In the genomic region with DNA sequence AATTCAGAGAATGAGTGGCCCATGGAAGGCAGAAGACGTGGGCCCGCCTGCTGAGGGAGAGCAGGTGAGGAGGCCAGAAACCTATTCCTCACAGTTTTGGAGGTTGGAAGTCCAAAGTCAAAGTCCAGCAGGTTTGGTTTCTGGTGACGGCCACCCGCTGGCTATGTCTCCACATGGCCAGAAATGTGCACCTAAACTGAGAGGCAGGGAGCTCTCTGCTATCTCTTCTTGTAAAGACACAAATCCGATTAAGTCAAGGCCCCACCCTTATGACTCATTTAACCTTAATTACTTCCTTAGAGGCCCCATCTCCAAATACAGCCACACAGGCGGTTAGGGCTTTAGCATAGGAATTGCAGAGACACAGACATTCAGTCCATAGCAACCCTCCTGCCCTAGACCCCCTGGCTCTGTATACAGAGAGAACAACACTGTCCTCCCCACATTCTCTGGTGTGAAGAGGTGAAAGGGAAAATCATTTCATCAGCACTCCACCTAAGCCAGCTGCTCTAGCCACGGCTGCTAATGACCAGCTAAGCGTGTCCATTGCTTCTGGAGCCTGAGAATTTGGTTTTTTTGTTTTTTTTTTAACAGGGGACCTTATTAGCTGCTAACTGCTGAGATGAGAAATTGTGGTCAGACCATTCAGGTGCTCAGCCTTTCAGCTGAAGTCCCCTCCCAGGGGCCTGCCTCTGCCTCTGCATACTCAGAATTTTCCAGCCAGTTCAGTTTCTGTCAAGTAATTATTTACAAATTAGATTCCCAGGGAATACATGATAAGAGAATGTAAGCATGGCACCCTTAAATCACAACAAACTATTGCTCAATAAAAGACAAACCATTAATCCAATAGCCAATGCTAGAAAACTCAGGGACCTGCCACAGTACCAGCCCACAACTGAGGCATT, we compare ENCODE assay signal across 8 cellular contexts.
A peak's percentile ranks its signal among the peaks of the same experiment; 100 is the strongest.
DNase-seq lines count a peak whose midpoint lies in the region; ATAC-seq, FAIRE-seq and TF ChIP-seq lines count a peak whose summit lies in the region.

No MANE protein-coding gene starts in this region.

- ATAC-seq in HG03135 (IDR thresholded peaks at IDR 0.05; ENCODE audit: unreplicated experiment), result peak; percentile 81

- peak overlapping the region in 1 of 2 donors; percentile 31 for H3K4me3 Mint-ChIP-seq in CD14-positive monocyte

- DNase-seq in CD14-positive monocyte (ENCODE audit: low spot score) (no peak), GM19240 (ENCODE audit: insufficient read length, low spot score) (peak; percentile 50), RPMI7951 (ENCODE audit: low read depth) (peak; percentile 91), islet precursor cell (peak; percentile 79), AG08395 (ENCODE audit: low spot score) (no peak), H54 (ENCODE audit: insufficient read length, low spot score) (no peak)
- DNase-seq in stimulated activated CD4-positive, alpha-beta T cell treated with anti-CD3 and anti-CD28 coated beads, Interleukin-2, amount 100 ng/mL, for 48 hours, result no peak

- H3K27me3 Mint-ChIP-seq in CD14-positive monocyte (ENCODE audit: low read depth in 3 of 3), result peaks cover 0 to 7% (median 6%) of the 10 kb centered on the region in 3 donors

- H3K36me3 Mint-ChIP-seq in CD14-positive monocyte, result peaks cover 4% of the 10 kb centered on the region in 2 donors

- TF ChIP-seq CTCF in CD14-positive monocyte (IDR thresholded peaks at IDR 0.05), result no peak

- TF ChIP-seq POLR2A in H54 (IDR thresholded peaks at IDR 0.05; ENCODE audit: low read depth, low read length), result no peak

- peaks cover 84% of the 10 kb centered on the region for H3K4me1 Mint-ChIP-seq in CD14-positive monocyte

- H3K9me3 Mint-ChIP-seq in CD14-positive monocyte, result peaks cover 0 to 7% (median 0%) of the 10 kb centered on the region in 7 donors

- FAIRE-seq in H54 (lab: Jason Lieb, UNC), result no peak

- H3K27ac Mint-ChIP-seq in CD14-positive monocyte, result peak overlapping the region; percentile 86 to 93 (median 91)

- intact Hi-C loops in CD14-positive monocyte (cut with micrococcal nuclease), result loop anchor here (10.0 kb wide), 2 partner anchors 78 to 162 kb away; no protein-coding TSS in a partner anchor

Comparison
In these comparisons a context has a peak if more than half of its experiments do, and no peak if none do; other contexts are left out.
1. DNase-seq: peak in GM19240 (single experiment), RPMI7951 (single experiment) and islet precursor cell (single experiment); none in CD14-positive monocyte (single experiment), AG08395 (single experiment), stimulated activated CD4-positive, alpha-beta T cell treated with anti-CD3 and anti-CD28 coated beads, Interleukin-2, amount 100 ng/mL, for 48 hours (0 of 2) and H54 (single experiment).